ENCODE assay signal across 9 cellular contexts in genomic region chr11:66317766-66318575, GRCh38. TPM values are rescaled to one million over a fixed set of nuclear protein-coding genes. Genes with fewer than 3 reads are reported as not detected.
DNase-seq lines count a peak whose midpoint lies in the region; ATAC-seq and TF ChIP-seq lines count a peak whose summit lies in the region.
"Had no signal": no experiment of that assay in that cellular context is flagged by ENCODE, and none has a peak within 500 bp of the region (broad histone marks: within the 10 kb centered on the region; RNA-seq: fewer than 3 reads in every experiment).

No MANE protein-coding gene starts in this region.

- H3K27me3 ChIP-seq in BE2C, result no peaks in the 10 kb centered on the region
- H3K27me3 ChIP-seq in sigmoid colon, result no peaks in the 10 kb centered on the region

- ATAC-seq in Right ventricle myocardium superior (ENCODE audit: poor library complexity) (peak; percentile 33), GM18517 (IDR thresholded peaks at IDR 0.05; ENCODE audit: unreplicated experiment) (no peak), GM21825 (IDR thresholded peaks at IDR 0.05; ENCODE audit: unreplicated experiment) (no peak)
- ATAC-seq: left colon had no signal

- H3K4me3 ChIP-seq in BE2C (ENCODE audit: low read depth, low read length) (peak overlapping the region; percentile 37), sigmoid colon (peak overlapping the region in 2 of 4 donors; percentile 58 to 60)

- H3K4me1 ChIP-seq in BE2C (peaks cover 38% of the 10 kb centered on the region), sigmoid colon (peaks cover 0 to 61% (median 60%) of the 10 kb centered on the region in 4 donors)

- no peak for TF ChIP-seq CTCF in BE2C (IDR thresholded peaks at IDR 0.05; ENCODE audit: low read depth, low read length)
- no peak for TF ChIP-seq CTCF in sigmoid colon (IDR thresholded peaks at IDR 0.05)

- H3K36me3 ChIP-seq in BE2C (no peaks in the 10 kb centered on the region), KOPT-K1 (ENCODE audit: insufficient read depth, low read length) (no peaks in the 10 kb centered on the region), sigmoid colon (no peaks in the 10 kb centered on the region)

- in situ Hi-C loops in ACHN (cut with HindIII; ENCODE audit: low pct_ligation_motif_present, low pct_unique_long_range_greater_than_20kb, low sequenced_read_pairs), result no loop called here

- H3K9me3 ChIP-seq in BE2C (no peaks in the 10 kb centered on the region), KOPT-K1 (ENCODE audit: insufficient read depth, low read length, poor library complexity, severe bottlenecking) (no peaks in the 10 kb centered on the region), sigmoid colon (no peaks in the 10 kb centered on the region)

- no peak for TF ChIP-seq EP300 in sigmoid colon (IDR thresholded peaks at IDR 0.05)

- TF ChIP-seq POLR2A in sigmoid colon (IDR thresholded peaks at IDR 0.05), result no peak

- 27 to 58% methylated on average over 15 of the region's 15 CpGs for WGBS in sigmoid colon, 2 donors

- intact Hi-C loops in Right ventricle myocardium superior (cut with DNase I) (loop anchor here (10.0 kb wide), 1 partner anchor 67 kb away; no protein-coding TSS in a partner anchor), sigmoid colon (cut with DNase I) (no loop called here)

- peak overlapping the region; percentile 98 for H3K27ac ChIP-seq in KOPT-K1 (ENCODE audit: low read depth, low read length, poor library complexity, severe bottlenecking)
- H3K27ac ChIP-seq in sigmoid colon, result peak overlapping the region; percentile 86 to 94 (median 90)

- DNase-seq in BE2C, result peak; percentile 85
- DNase-seq in activated T-cell treated with anti-CD3 and anti-CD28 coated beads, Interleukin-2, amount 50 U/mL, for 48 hours, result peak; percentile 62 to 64
- DNase-seq in Right ventricle myocardium superior, result peak; percentile 78
- peak; percentile 91 for DNase-seq in sigmoid colon
- no peak for DNase-seq in ACHN

RNA-seq across cellular contexts. Expression of gene CD248, which starts 1.1 kb away (rescaled TPM):
- 93.0 TPM for polyA plus RNA-seq in BE2C (2012; ENCODE audit: insufficient read depth, insufficient read length, low read depth)
- total RNA-seq in Right ventricle myocardium superior, result 15.7 TPM
- total RNA-seq in sigmoid colon, result 10 to 100 TPM in 2 of 4 donors, 1 to 10 TPM in 2; 5.8 to 26.3 (median 13.0) TPM
- 10 to 100 TPM in 1 of 3 donors, 1 to 10 TPM in 2; 1.2 to 13.7 (median 3.0) TPM for polyA plus RNA-seq in sigmoid colon

RNA-seq across cellular contexts. Expression of gene RIN1, which starts 18.3 kb away (rescaled TPM):
- polyA plus RNA-seq in BE2C (2012; ENCODE audit: insufficient read depth, insufficient read length, low read depth), result 18.0 TPM
- total RNA-seq in Right ventricle myocardium superior, result 1.0 TPM
- total RNA-seq in sigmoid colon, result 1 to 10 TPM in 3 of 4 donors, under 1 TPM in 1; 0.68 to 6.1 (median 2.4) TPM
- polyA plus RNA-seq in sigmoid colon, result 10 to 100 TPM in 1 of 3 donors, 1 to 10 TPM in 2; 2.4 to 10.2 (median 3.2) TPM

RNA-seq across cellular contexts. Expression of gene TMEM151A, which starts 26.3 kb away (rescaled TPM):
- polyA plus RNA-seq in BE2C (2012; ENCODE audit: insufficient read depth, insufficient read length, low read depth), result 16.8 TPM
- total RNA-seq in Right ventricle myocardium superior (not detected), sigmoid colon (under 1 TPM in 2 of 4 donors, not detected in 2; 0.27 to 0.36 TPM)
- under 1 TPM in 1 of 3 donors, not detected in 2; 0.36 TPM for polyA plus RNA-seq in sigmoid colon

RNA-seq across cellular contexts. Expression of gene BRMS1, which starts 26.9 kb away (rescaled TPM):
- 109 TPM for polyA plus RNA-seq in BE2C (2012; ENCODE audit: insufficient read depth, insufficient read length, low read depth)
- total RNA-seq in Right ventricle myocardium superior (15.1 TPM), sigmoid colon (10 to 100 TPM; 20.2 to 36.2 (median 24.9) TPM)
- 10 to 100 TPM; 65.4 to 81.8 (median 72.1) TPM for polyA plus RNA-seq in sigmoid colon

RNA-seq across cellular contexts. Expression of gene YIF1A, which starts 29.0 kb away (rescaled TPM):
- polyA plus RNA-seq in BE2C (2012; ENCODE audit: insufficient read depth, insufficient read length, low read depth), result 314 TPM
- total RNA-seq in Right ventricle myocardium superior (38.4 TPM), sigmoid colon (10 to 100 TPM; 43.5 to 72.4 (median 61.9) TPM)
- 100 to 1,000 TPM in 1 of 3 donors, 10 to 100 TPM in 2; 30.3 to 104 (median 45.0) TPM for polyA plus RNA-seq in sigmoid colon
